ENCODE assay signal across 22 cellular contexts in genomic region chr2:217077841-217078407, GRCh38.
DNase-seq lines count a peak whose midpoint lies in the region; ATAC-seq, FAIRE-seq and TF ChIP-seq lines count a peak whose summit lies in the region.
"Had no signal": no experiment of that assay in that cellular context is flagged by ENCODE, and none has a peak within 500 bp of the region (broad histone marks: within the 10 kb centered on the region; RNA-seq: fewer than 3 reads in every experiment).

No MANE protein-coding gene starts in this region.

- H4K20me1 ChIP-seq in GM12878 (ENCODE audit: control insufficient read depth, insufficient read depth) = no peaks in the 10 kb centered on the region

- no peak for TF ChIP-seq EP300 in GM12878 (IDR thresholded peaks at IDR 0.05; ENCODE audit: borderline replicate concordance in 1 of 2, control insufficient read depth in 1 of 2, low read depth in 2 of 2, low read length in 2 of 2)

- TF ChIP-seq RAD21 in GM12878 (IDR thresholded peaks at IDR 0.05; ENCODE audit: insufficient read depth, low read depth, low read length) = no peak

- RAD21 ChIA-PET in GM12878 (lab: Charles Lee; ENCODE audit: unreplicated experiment) = no interaction called here

- SMC1A ChIA-PET in GM12878 (lab: Charles Lee; ENCODE audit: uncharacterized antibody, unreplicated experiment) = interaction anchor here (1.2 to 2.0 kb wide), 2 partner anchors 9 to 11 kb away, joined by 3 to 5 read pairs; no protein-coding TSS in a partner anchor

- peak; percentile 50 for DNase-seq in activated CD8-positive, alpha-beta T cell treated with anti-CD3 and anti-CD28 coated beads for 36 hours
- no peak for DNase-seq in activated CD8-positive, alpha-beta T cell treated with anti-CD3 and anti-CD28 coated beads, Interleukin-2, amount 10 ng/mL, durations not matched to agents 7 days and 5 days
- DNase-seq in GM12878 (ENCODE audit: low read depth, low spot score) = no peak
- DNase-seq in mesenchymal stem cell = peak; percentile 62
- no peak for DNase-seq in COLO668 (lab: John Stamatoyannopoulos, UW; ENCODE audit: unreplicated experiment)
- no peak for DNase-seq in GM19240 (ENCODE audit: insufficient read length, low spot score)
- no peak for DNase-seq in amygdala (lab: John Stamatoyannopoulos, UW)
- DNase-seq: activated CD4-positive, CD25-positive, alpha-beta regulatory T cell treated with anti-CD3 and anti-CD28 coated beads, Interleukin-2, amount 50 U/mL, for 72 hours; activated T-cell treated with anti-CD3 and anti-CD28 coated beads, Interleukin-2, amount 50 U/mL, for 24 hours; CD4-positive, alpha-beta T cell; heart right ventricle; kidney; MM.1S; NCI-H2081 treated with DMSO at 0.1 percent for 48 hours; NCI-H510A treated with DMSO at 0.1 percent for 48 hours; SJCRH30 had no signal

- H2AFZ ChIP-seq in GM12878 (ENCODE audit: control insufficient read depth, low read depth, low read length) = no peak overlapping the region
- H2AFZ ChIP-seq in mesenchymal stem cell (ENCODE audit: low read depth, low read length) = no peak overlapping the region

- H3K27ac ChIP-seq in GM12878 (ENCODE audit: control insufficient read depth, insufficient read depth) (no peak overlapping the region), mesenchymal stem cell (ENCODE audit: low read length, poor library complexity, severe bottlenecking) (no peak overlapping the region)
- H3K27ac ChIP-seq: A549, SJCRH30 had no signal

- H3K14ac ChIP-seq in mesenchymal stem cell (ENCODE audit: low read length in 2 of 2) = no peak overlapping the region

- ATAC-seq in activated CD8-positive, alpha-beta T cell treated with anti-CD3 and anti-CD28 coated beads for 36 hours = peak; percentile 77
- no peak for ATAC-seq in activated CD8-positive, alpha-beta T cell treated with anti-CD3 and anti-CD28 coated beads, Interleukin-2, amount 10 ng/mL, durations not matched to agents 7 days and 5 days
- ATAC-seq in GM21619 (IDR thresholded peaks at IDR 0.05; ENCODE audit: unreplicated experiment) (peak; percentile 74), GM12878 (peak; percentile 53)
- ATAC-seq: A549, HCT116, heart right ventricle had no signal

- H2BK12ac ChIP-seq in mesenchymal stem cell (ENCODE audit: low read length in 2 of 2) = peak overlapping the region; percentile 69 to 85

- POLR2A ChIA-PET in activated CD8-positive, alpha-beta T cell treated with anti-CD3 and anti-CD28 coated beads for 36 hours (lab: Charles Lee) = interaction anchor here (0.6 to 1.5 kb wide), 2 partner anchors 20 to 388 kb away, joined by 3 to 7 read pairs; no protein-coding TSS in a partner anchor
- POLR2A ChIA-PET in activated CD8-positive, alpha-beta T cell treated with anti-CD3 and anti-CD28 coated beads, Interleukin-2, amount 10 ng/mL, durations not matched to agents 7 days and 5 days (lab: Charles Lee) = no interaction called here
- POLR2A ChIA-PET in GM12878 (lab: Charles Lee) = no interaction called here

- FAIRE-seq in GM12878 (lab: Jason Lieb, UNC) = no peak
- FAIRE-seq: A549, endothelial cell of umbilical vein, kidney had no signal

- TF ChIP-seq CTCF in activated CD8-positive, alpha-beta T cell treated with anti-CD3 and anti-CD28 coated beads for 36 hours (IDR thresholded peaks at IDR 0.05) = no peak
- TF ChIP-seq CTCF in GM12878 (IDR thresholded peaks at IDR 0.05 in 2 of 3, conservative IDR thresholded peaks at IDR 0.05 in 1 of 3; ENCODE audit: control insufficient read depth in 2 of 3, extremely low read depth in 1 of 3, insufficient read depth in 1 of 3, low read depth in 3 of 3, low read length in 3 of 3) = no peak

- no peak for TF ChIP-seq POLR2A in GM12878 (IDR thresholded peaks at IDR 0.05; ENCODE audit: low read depth, low read length)

- peaks cover 7% of the 10 kb centered on the region for H3K27me3 Mint-ChIP-seq in activated CD8-positive, alpha-beta T cell treated with anti-CD3 and anti-CD28 coated beads for 36 hours
- H3K27me3 Mint-ChIP-seq in activated CD8-positive, alpha-beta T cell treated with anti-CD3 and anti-CD28 coated beads, Interleukin-2, amount 10 ng/mL, durations not matched to agents 7 days and 5 days (ENCODE audit: low read depth) = peaks cover 3% of the 10 kb centered on the region
- H3K27me3 Mint-ChIP-seq: CD4-positive, alpha-beta T cell; central memory CD8-positive, alpha-beta T cell had no signal

- H2BK120ac ChIP-seq in mesenchymal stem cell (ENCODE audit: low read depth, low read length) = no peak overlapping the region

- no peak overlapping the region for H2AK5ac ChIP-seq in mesenchymal stem cell (ENCODE audit: low read length, severe bottlenecking)

- no peaks in the 10 kb centered on the region for H3K36me3 ChIP-seq in GM12878 (ENCODE audit: control insufficient read depth in 2 of 2, insufficient read depth in 2 of 2, low read length in 1 of 2)
- no peaks in the 10 kb centered on the region for H3K36me3 ChIP-seq in mesenchymal stem cell (ENCODE audit: control insufficient read depth in 1 of 2, insufficient read depth in 2 of 2, low read depth in 1 of 2, low read length in 2 of 2)
- H3K36me3 ChIP-seq: heart right ventricle, SJCRH30 had no signal

- intact Hi-C loops in activated CD8-positive, alpha-beta T cell treated with anti-CD3 and anti-CD28 coated beads for 36 hours (cut with micrococcal nuclease) = no loop called here
- intact Hi-C loops in GM12878 (cut with micrococcal nuclease; ENCODE audit: unreplicated experiment) = no loop called here

- CTCF ChIA-PET in activated CD8-positive, alpha-beta T cell treated with anti-CD3 and anti-CD28 coated beads for 36 hours (lab: Charles Lee) = interaction anchor here (0.8 kb wide), 2 partner anchors 13 to 29 kb away, joined by 3 read pairs; no protein-coding TSS in a partner anchor
- CTCF ChIA-PET in activated CD8-positive, alpha-beta T cell treated with anti-CD3 and anti-CD28 coated beads, Interleukin-2, amount 10 ng/mL, durations not matched to agents 7 days and 5 days (lab: Charles Lee) = no interaction called here
- CTCF ChIA-PET in GM12878 (lab: Yijun Ruan, JAX) = interaction anchor here (1.1 kb wide), 1 partner anchor 28 kb away, joined by 5 read pairs; no protein-coding TSS in a partner anchor

- no peaks in the 10 kb centered on the region for H3K36me3 Mint-ChIP-seq in activated CD8-positive, alpha-beta T cell treated with anti-CD3 and anti-CD28 coated beads for 36 hours (ENCODE audit: low read depth)
- no peaks in the 10 kb centered on the region for H3K36me3 Mint-ChIP-seq in activated CD8-positive, alpha-beta T cell treated with anti-CD3 and anti-CD28 coated beads, Interleukin-2, amount 10 ng/mL, durations not matched to agents 7 days and 5 days (ENCODE audit: low read depth)
- H3K36me3 Mint-ChIP-seq: mesothelial cell of epicardium had no signal

- 0% methylated on average over 1 of the region's 1 CpG for WGBS in GM12878 (ENCODE audit: insufficient coverage, insufficient replicate concordance, low lambda C conversion rate, missing lambda C conversion rate)
- WGBS in mesenchymal stem cell = 89% methylated on average over 1 of the region's 1 CpG

- no peak overlapping the region for H4K8ac ChIP-seq in mesenchymal stem cell (ENCODE audit: low read length)

- no peak overlapping the region for H3K4me3 Mint-ChIP-seq in activated CD8-positive, alpha-beta T cell treated with anti-CD3 and anti-CD28 coated beads for 36 hours
- H3K4me3 Mint-ChIP-seq in activated CD8-positive, alpha-beta T cell treated with anti-CD3 and anti-CD28 coated beads, Interleukin-2, amount 10 ng/mL, durations not matched to agents 7 days and 5 days = no peak overlapping the region
- H3K4me3 Mint-ChIP-seq: activated T-cell treated with anti-CD3 and anti-CD28 coated beads, Interleukin-2, amount 50 U/mL, for 24 hours; CD4-positive, alpha-beta T cell; central memory CD8-positive, alpha-beta T cell; mesothelial cell of epicardium had no signal

- H3K79me1 ChIP-seq in mesenchymal stem cell (replicated peaks; ENCODE audit: low read length, poor library complexity, severe bottlenecking) = no peaks in the 10 kb centered on the region

- H3K9ac ChIP-seq in GM12878 (ENCODE audit: control insufficient read depth, insufficient read depth, low read length) (no peak overlapping the region), mesenchymal stem cell (ENCODE audit: low read length) (no peak overlapping the region)

- H3K4ac ChIP-seq in mesenchymal stem cell (ENCODE audit: low read depth in 1 of 2, low read length in 2 of 2) = peak overlapping the region in 1 of 2 experiments; percentile 45

- no peak overlapping the region for H2BK15ac ChIP-seq in mesenchymal stem cell (ENCODE audit: low read depth, poor library complexity, severe bottlenecking)

- no peak overlapping the region for H4K91ac ChIP-seq in mesenchymal stem cell (ENCODE audit: low read length)

- H3K9me3 Mint-ChIP-seq in activated CD8-positive, alpha-beta T cell treated with anti-CD3 and anti-CD28 coated beads for 36 hours = no peaks in the 10 kb centered on the region
- no peaks in the 10 kb centered on the region for H3K9me3 Mint-ChIP-seq in activated CD8-positive, alpha-beta T cell treated with anti-CD3 and anti-CD28 coated beads, Interleukin-2, amount 10 ng/mL, durations not matched to agents 7 days and 5 days (ENCODE audit: insufficient read depth)
- H3K9me3 Mint-ChIP-seq: activated T-cell treated with anti-CD3 and anti-CD28 coated beads, Interleukin-2, amount 50 U/mL, for 24 hours; CD4-positive, alpha-beta T cell; central memory CD8-positive, alpha-beta T cell; mesothelial cell of epicardium had no signal

- peaks cover 13% of the 10 kb centered on the region for H3K4me1 Mint-ChIP-seq in activated CD8-positive, alpha-beta T cell treated with anti-CD3 and anti-CD28 coated beads for 36 hours (ENCODE audit: low read depth)
- no peaks in the 10 kb centered on the region for H3K4me1 Mint-ChIP-seq in activated CD8-positive, alpha-beta T cell treated with anti-CD3 and anti-CD28 coated beads, Interleukin-2, amount 10 ng/mL, durations not matched to agents 7 days and 5 days (ENCODE audit: low read depth)
- H3K4me1 Mint-ChIP-seq: central memory CD8-positive, alpha-beta T cell had no signal

- H2BK5ac ChIP-seq in mesenchymal stem cell (ENCODE audit: low read depth, low read length, poor library complexity, severe bottlenecking) = no peak overlapping the region

- no peak overlapping the region for H3K27ac Mint-ChIP-seq in activated CD8-positive, alpha-beta T cell treated with anti-CD3 and anti-CD28 coated beads for 36 hours
- no peak overlapping the region for H3K27ac Mint-ChIP-seq in activated CD8-positive, alpha-beta T cell treated with anti-CD3 and anti-CD28 coated beads, Interleukin-2, amount 10 ng/mL, durations not matched to agents 7 days and 5 days
- H3K27ac Mint-ChIP-seq: activated T-cell treated with anti-CD3 and anti-CD28 coated beads, Interleukin-2, amount 50 U/mL, for 24 hours; CD4-positive, alpha-beta T cell had no signal

- no peak overlapping the region for H3K4me2 ChIP-seq in GM12878 (ENCODE audit: control insufficient read depth, insufficient read depth)
- no peak overlapping the region for H3K4me2 ChIP-seq in mesenchymal stem cell (ENCODE audit: low read length, poor library complexity, severe bottlenecking)
- H3K4me2 ChIP-seq: A549 had no signal

- BruUV-seq in GM12878 (replicated peaks; lab: Mats Ljungman, UMichigan) = no TSS peak

- H3K4me3 ChIP-seq in GM12878 (no peak overlapping the region), mesenchymal stem cell (ENCODE audit: insufficient read depth in 1 of 2, low read depth in 1 of 2, low read length in 2 of 2) (no peak overlapping the region)
- H3K4me3 ChIP-seq: A549, heart right ventricle, SJCRH30 had no signal

- H3K79me2 ChIP-seq in GM12878 (ENCODE audit: control insufficient read depth, insufficient read depth, low read length) = no peaks in the 10 kb centered on the region

- no peaks in the 10 kb centered on the region for H3K4me1 ChIP-seq in GM12878 (ENCODE audit: control insufficient read depth, insufficient read depth, low read length)
- peaks cover 8% of the 10 kb centered on the region for H3K4me1 ChIP-seq in mesenchymal stem cell (ENCODE audit: control insufficient read depth, insufficient read depth, low read depth, low read length)

- H3K9me3 ChIP-seq in GM12878 (replicated peaks; ENCODE audit: control insufficient read depth, insufficient read depth, low read length) (no peaks in the 10 kb centered on the region), mesenchymal stem cell (ENCODE audit: control insufficient read depth, low read length) (no peaks in the 10 kb centered on the region)
- H3K9me3 ChIP-seq: A549, heart right ventricle, SJCRH30 had no signal

- H3K27me3 ChIP-seq in GM12878 (replicated peaks in 1 of 2; ENCODE audit: control insufficient read depth in 2 of 2, insufficient read depth in 2 of 2, low read length in 1 of 2) = no peaks in the 10 kb centered on the region
- peaks cover 0 to 4% of the 10 kb centered on the region in 2 experiments for H3K27me3 ChIP-seq in mesenchymal stem cell (ENCODE audit: control insufficient read depth in 1 of 2, insufficient read depth in 1 of 2, low read length in 2 of 2)
- H3K27me3 ChIP-seq: heart right ventricle, SJCRH30 had no signal

- H3K23ac ChIP-seq in mesenchymal stem cell (ENCODE audit: low read length in 2 of 2) = no peak overlapping the region

- H3K18ac ChIP-seq in mesenchymal stem cell (ENCODE audit: low read depth in 1 of 2, low read length in 2 of 2) = no peak overlapping the region

- in situ Hi-C loops in GM12878 (cut with MboI) = no loop called here

Comparison
In these comparisons a context has a peak if more than half of its experiments do, and no peak if none do; other contexts are left out.
1. DNase-seq: peak in activated CD8-positive, alpha-beta T cell treated with anti-CD3 and anti-CD28 coated beads for 36 hours (single experiment) and mesenchymal stem cell (single experiment); none in activated CD8-positive, alpha-beta T cell treated with anti-CD3 and anti-CD28 coated beads, Interleukin-2, amount 10 ng/mL, durations not matched to agents 7 days and 5 days (single experiment), GM12878 (single experiment), COLO668 (single experiment), GM19240 (single experiment) and amygdala (0 of 56).